Comparison of ENCODE assay signal across 8 cellular contexts in the genomic region with DNA sequence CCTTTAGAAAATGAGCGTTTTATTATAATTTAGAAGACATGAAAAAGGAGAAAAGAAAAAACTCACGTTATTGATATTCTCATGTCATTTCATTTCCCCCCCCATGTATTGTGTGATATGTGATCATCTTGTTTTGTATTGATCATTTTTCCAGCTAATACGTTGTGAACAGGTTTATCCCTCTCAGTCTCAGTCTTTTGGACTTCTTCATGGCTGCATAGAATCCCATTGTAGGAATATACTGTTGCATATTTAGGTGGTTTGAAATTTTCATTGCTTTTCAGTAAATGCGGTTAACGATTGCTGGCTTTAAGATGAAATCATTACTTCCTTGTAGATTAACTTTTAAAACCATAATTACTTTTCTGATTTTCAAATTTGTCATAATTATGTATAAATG. TPM values are rescaled to one million over a fixed set of nuclear protein-coding genes. Genes with fewer than 3 reads are reported as not detected.
DNase-seq lines count a peak whose midpoint lies in the region; ATAC-seq and TF ChIP-seq lines count a peak whose summit lies in the region.

No MANE protein-coding gene starts in this region.

- CTCF ChIA-PET in GM10248 (lab: Yijun Ruan, JAX): interaction anchor here (1.1 to 3.2 kb wide), 3 partner anchors 11 to 24 kb away, joined by 3 to 12 read pairs (median 5); no protein-coding TSS in a partner anchor

- H3K4me3 ChIP-seq in Peyer's patch (peak overlapping the region; percentile 71 to 85 (median 78)), esophagus squamous epithelium (peak overlapping the region; percentile 74 to 90 (median 80)), psoas muscle (peak overlapping the region; percentile 84)

- intact Hi-C loops in esophagus squamous epithelium (cut with DNase I) (no loop called here), psoas muscle (cut with DNase I) (loop anchor here in 1 of 2 donors (5.0 kb wide), 2 partner anchors 43 to 63 kb away; a partner anchor contains a TSS)

- H3K27me3 ChIP-seq in Peyer's patch (no peaks in the 10 kb centered on the region), esophagus squamous epithelium (no peaks in the 10 kb centered on the region), psoas muscle (ENCODE audit: insufficient read depth in 3 of 3, low read length in 2 of 3) (no peaks in the 10 kb centered on the region)

- DNase-seq in Peyer's patch (no peak), esophagus squamous epithelium (lab: John Stamatoyannopoulos, UW) (no peak), psoas muscle (no peak), GM10248 (ENCODE audit: extremely low spot score) (no peak), NCI-H345 (lab: John Stamatoyannopoulos, UW) (no peak), NCI-H1694 treated with DMSO at 0.1 percent for 48 hours (lab: John Stamatoyannopoulos, UW) (no peak)

- POLR2A ChIA-PET in GM10248 (lab: Yijun Ruan, JAX): no interaction called here

- peak overlapping the region in 1 of 4 donors; percentile 87 for H3K27ac ChIP-seq in Peyer's patch
- peak overlapping the region in 2 of 4 donors; percentile 99 to 100 for H3K27ac ChIP-seq in esophagus squamous epithelium
- H3K27ac ChIP-seq in psoas muscle: peak overlapping the region; percentile 99

- H3K36me3 ChIP-seq in ES-I3 (ENCODE audit: insufficient read depth, low read length) (peaks cover under 1% of the 10 kb centered on the region; the same call in 1 of the 2 replicates), Peyer's patch (peaks cover 0 to 31% (median 0%) of the 10 kb centered on the region in 3 donors), esophagus squamous epithelium (peaks cover 0 to 34% (median 13%) of the 10 kb centered on the region in 3 donors), psoas muscle (ENCODE audit: insufficient read depth in 1 of 2, low read depth in 1 of 2) (peaks cover 0 to 33% of the 10 kb centered on the region in 2 donors)

- H3K4me1 ChIP-seq in ES-I3 (ENCODE audit: insufficient read depth, low read length) (no peaks in the 10 kb centered on the region), Peyer's patch (peaks cover 0 to 32% (median 9%) of the 10 kb centered on the region in 4 donors), esophagus squamous epithelium (peaks cover 16 to 57% (median 19%) of the 10 kb centered on the region in 3 donors), psoas muscle (peaks cover 31% of the 10 kb centered on the region)

- TF ChIP-seq POLR2A in Peyer's patch (IDR thresholded peaks at IDR 0.05) (no peak), esophagus squamous epithelium (IDR thresholded peaks at IDR 0.05) (no peak)

- 3% methylated on average over 5 of the region's 5 CpGs for WGBS in esophagus squamous epithelium, 2 donors
- 6 to 16% (median 11%) methylated on average over 5 of the region's 5 CpGs for WGBS in psoas muscle, 3 donors

- H3K9me3 ChIP-seq in ES-I3 (ENCODE audit: control insufficient read depth, insufficient read depth, low read length): no peaks in the 10 kb centered on the region
- H3K9me3 ChIP-seq in Peyer's patch: no peaks in the 10 kb centered on the region
- H3K9me3 ChIP-seq in esophagus squamous epithelium: no peaks in the 10 kb centered on the region
- no peaks in the 10 kb centered on the region for H3K9me3 ChIP-seq in psoas muscle

- ATAC-seq in psoas muscle: no peak
- ATAC-seq in GM19395 (IDR thresholded peaks at IDR 0.05; ENCODE audit: unreplicated experiment): no peak

- TF ChIP-seq CTCF in Peyer's patch (IDR thresholded peaks at IDR 0.05) (no peak), esophagus squamous epithelium (IDR thresholded peaks at IDR 0.05) (no peak), psoas muscle (IDR thresholded peaks at IDR 0.05) (no peak), GM10248 (IDR thresholded peaks at IDR 0.05; ENCODE audit: control extremely low read depth, extremely low read depth, low read depth, missing control alignments) (no peak)

- H3K9ac ChIP-seq in ES-I3 (ENCODE audit: low read depth, low read length): peak overlapping the region; percentile 98

RNA-seq across cellular contexts. Expression of a gene that starts 1.6 kb away (rescaled TPM):
- total RNA-seq in Peyer's patch (1,000 to 10,000 TPM in 1 of 4 donors, 100 to 1,000 TPM in 3; 285 to 1,432 (median 485) TPM), esophagus squamous epithelium (100 to 1,000 TPM; 124 to 265 (median 234) TPM), psoas muscle (100 to 1,000 TPM; 126 to 179 (median 142) TPM)
- polyA plus RNA-seq in psoas muscle: 10 to 100 TPM; 50.1 to 84.8 (median 75.5) TPM

RNA-seq across cellular contexts. Expression of a gene that starts 2.5 kb away (rescaled TPM):
- 10 to 100 TPM; 45.4 to 69.0 (median 61.7) TPM for total RNA-seq in Peyer's patch
- total RNA-seq in esophagus squamous epithelium: 100 to 1,000 TPM in 2 of 4 donors, 10 to 100 TPM in 2; 38.7 to 147 (median 88.7) TPM
- 10 to 100 TPM; 41.9 to 77.8 (median 53.5) TPM for total RNA-seq in psoas muscle
- polyA plus RNA-seq in psoas muscle: 10 to 100 TPM; 22.0 to 57.2 (median 40.8) TPM

RNA-seq across cellular contexts. Expression of a gene that starts 44.0 kb away (rescaled TPM):
- total RNA-seq in Peyer's patch (10 to 100 TPM in 2 of 4 donors, 1 to 10 TPM in 2; 9.2 to 26.3 (median 10.7) TPM), esophagus squamous epithelium (10 to 100 TPM in 3 of 4 donors, 1 to 10 TPM in 1; 6.1 to 13.2 (median 11.9) TPM), psoas muscle (1 to 10 TPM; 4.8 to 5.4 (median 5.2) TPM)
- polyA plus RNA-seq in psoas muscle: 10 to 100 TPM in 1 of 3 donors, 1 to 10 TPM in 2; 6.2 to 15.1 (median 8.4) TPM

RNA-seq across cellular contexts. Expression of a gene that starts 52.9 kb away (rescaled TPM):
- total RNA-seq in Peyer's patch (1 to 10 TPM in 3 of 4 donors, not detected in 1; 1.9 to 4.4 (median 2.5) TPM), esophagus squamous epithelium (1 to 10 TPM in 3 of 4 donors, under 1 TPM in 1; 0.57 to 1.9 (median 1.6) TPM), psoas muscle (1 to 10 TPM; 3.0 to 4.5 (median 3.3) TPM)
- polyA plus RNA-seq in psoas muscle: 1 to 10 TPM; 2.9 to 7.6 (median 2.9) TPM
